In genomic region chr3:100257601-100258000, GRCh38 we compare ENCODE assay signal across 19 cellular contexts. TPM values are rescaled to one million over a fixed set of nuclear protein-coding genes. Genes with fewer than 3 reads are reported as not detected.
DNase-seq lines count a peak whose midpoint lies in the region; ATAC-seq and TF ChIP-seq lines count a peak whose summit lies in the region.
"Had no signal": no experiment of that assay in that cellular context is flagged by ENCODE, and none has a peak within 500 bp of the region (broad histone marks: within the 10 kb centered on the region; RNA-seq: fewer than 3 reads in every experiment).

No MANE protein-coding gene starts in this region.

- TF ChIP-seq CTCF in activated CD8-positive, alpha-beta T cell treated with anti-CD3 and anti-CD28 coated beads for 36 hours (IDR thresholded peaks at IDR 0.05): no peak
- TF ChIP-seq CTCF in NB4 (IDR thresholded peaks at IDR 0.05; ENCODE audit: low read depth, low read length): no peak
- no peak for TF ChIP-seq CTCF in fibroblast of the aortic adventitia (IDR thresholded peaks at IDR 0.05; ENCODE audit: insufficient read depth, low read length)
- no peak for TF ChIP-seq CTCF in spleen (IDR thresholded peaks at IDR 0.05 in 8 of 11, conservative IDR thresholded peaks at IDR 0.05 in 3 of 11)

- H3K9me3 Mint-ChIP-seq in activated CD8-positive, alpha-beta T cell treated with anti-CD3 and anti-CD28 coated beads for 36 hours: no peaks in the 10 kb centered on the region
- H3K9me3 Mint-ChIP-seq in activated CD8-positive, alpha-beta T cell treated with anti-CD3 and anti-CD28 coated beads, Interleukin-2, amount 10 ng/mL, durations not matched to agents 7 days and 5 days (ENCODE audit: insufficient read depth): no peaks in the 10 kb centered on the region
- H3K9me3 Mint-ChIP-seq: activated naive CD8-positive, alpha-beta T cell treated with anti-CD3 and anti-CD28 coated beads, Interleukin-2, amount 10 ng/mL, durations not matched to agents 7 days and 5 days; mesothelial cell of epicardium; stimulated activated naive CD8-positive, alpha-beta T cell treated with anti-CD3 and anti-CD28 coated beads, Interleukin-15, amount 100 ng/mL, for 72 hours had no signal

- CTCF ChIA-PET in activated CD8-positive, alpha-beta T cell treated with anti-CD3 and anti-CD28 coated beads for 36 hours (lab: Charles Lee): interaction anchor here (1.0 to 5.2 kb wide), 6 partner anchors 11 to 426 kb away, joined by 4 to 85 read pairs (median 10); no protein-coding TSS in a partner anchor
- CTCF ChIA-PET in activated CD8-positive, alpha-beta T cell treated with anti-CD3 and anti-CD28 coated beads, Interleukin-2, amount 10 ng/mL, durations not matched to agents 7 days and 5 days (lab: Charles Lee): interaction anchor here (1.1 to 5.8 kb wide), 9 partner anchors 14 to 425 kb away, joined by 3 to 181 read pairs (median 5); no protein-coding TSS in a partner anchor

- no peaks in the 10 kb centered on the region for H3K9me3 ChIP-seq in spleen
- H3K9me3 ChIP-seq: A549 had no signal

- intact Hi-C loops in activated CD8-positive, alpha-beta T cell treated with anti-CD3 and anti-CD28 coated beads for 36 hours (cut with micrococcal nuclease): no loop called here
- intact Hi-C loops in spleen (cut with DNase I; ENCODE audit: low total_unique reads): no loop called here

- peak overlapping the region in 6 of 8 donors; percentile 2 to 54 (median 40) for H3K27ac ChIP-seq in spleen
- H3K27ac ChIP-seq: A549, RWPE1 had no signal

- H3K4me3 ChIP-seq in NB4 (ENCODE audit: low read depth, low read length): no peak overlapping the region
- H3K4me3 ChIP-seq in fibroblast of the aortic adventitia (ENCODE audit: low read depth, low read length): no peak overlapping the region
- no peak overlapping the region for H3K4me3 ChIP-seq in spleen
- H3K4me3 ChIP-seq: A549 had no signal

- no peak for TF ChIP-seq POLR2A in NB4 (IDR thresholded peaks at IDR 0.05; ENCODE audit: extremely low read depth, insufficient read length)
- TF ChIP-seq POLR2A in spleen (IDR thresholded peaks at IDR 0.05): no peak

- peak; percentile 18 for DNase-seq in activated CD8-positive, alpha-beta T cell treated with anti-CD3 and anti-CD28 coated beads for 36 hours
- no peak for DNase-seq in activated CD8-positive, alpha-beta T cell treated with anti-CD3 and anti-CD28 coated beads, Interleukin-2, amount 10 ng/mL, durations not matched to agents 7 days and 5 days
- DNase-seq in NB4 (ENCODE audit: low read depth): peak; percentile 10
- peak; percentile 15 for DNase-seq in fibroblast of the aortic adventitia (ENCODE audit: low read depth)
- no peak for DNase-seq in spleen
- DNase-seq in NCI-H2029 (lab: John Stamatoyannopoulos, UW): no peak
- DNase-seq: activated CD8-positive, alpha-beta memory T cell treated with anti-CD3 and anti-CD28 coated beads, Interleukin-2, amount 50 U/mL, for 48 hours; activated naive CD8-positive, alpha-beta T cell treated with anti-CD3 and anti-CD28 coated beads, Interleukin-2, amount 10 ng/mL, durations not matched to agents 7 days and 5 days; head of caudate nucleus; islet precursor cell; NCI-H187 treated with DMSO at 0.1 percent for 48 hours; NCI-H524 treated with DMSO at 0.1 percent for 48 hours; occipital lobe; stimulated activated naive CD8-positive, alpha-beta T cell treated with anti-CD3 and anti-CD28 coated beads, Interleukin-15, amount 100 ng/mL, for 72 hours had no signal

- no peaks in the 10 kb centered on the region for H3K36me3 ChIP-seq in spleen

- peaks cover 20 to 47% (median 31%) of the 10 kb centered on the region in 6 donors for H3K4me1 ChIP-seq in spleen

- no peaks in the 10 kb centered on the region for H3K27me3 ChIP-seq in spleen (replicated peaks in 1 of 7)

- no peaks in the 10 kb centered on the region for H3K36me3 Mint-ChIP-seq in activated CD8-positive, alpha-beta T cell treated with anti-CD3 and anti-CD28 coated beads for 36 hours (ENCODE audit: low read depth)
- H3K36me3 Mint-ChIP-seq in activated CD8-positive, alpha-beta T cell treated with anti-CD3 and anti-CD28 coated beads, Interleukin-2, amount 10 ng/mL, durations not matched to agents 7 days and 5 days (ENCODE audit: low read depth): no peaks in the 10 kb centered on the region
- H3K36me3 Mint-ChIP-seq: mesothelial cell of epicardium had no signal

- POLR2A ChIA-PET in activated CD8-positive, alpha-beta T cell treated with anti-CD3 and anti-CD28 coated beads for 36 hours (lab: Charles Lee): interaction anchor here (1.0 to 1.3 kb wide), 2 partner anchors 12 to 189 kb away, joined by 3 read pairs; no protein-coding TSS in a partner anchor
- POLR2A ChIA-PET in activated CD8-positive, alpha-beta T cell treated with anti-CD3 and anti-CD28 coated beads, Interleukin-2, amount 10 ng/mL, durations not matched to agents 7 days and 5 days (lab: Charles Lee): no interaction called here

- no peak overlapping the region for H3K4me3 Mint-ChIP-seq in activated CD8-positive, alpha-beta T cell treated with anti-CD3 and anti-CD28 coated beads for 36 hours
- no peak overlapping the region for H3K4me3 Mint-ChIP-seq in activated CD8-positive, alpha-beta T cell treated with anti-CD3 and anti-CD28 coated beads, Interleukin-2, amount 10 ng/mL, durations not matched to agents 7 days and 5 days
- H3K4me3 Mint-ChIP-seq: activated naive CD8-positive, alpha-beta T cell treated with anti-CD3 and anti-CD28 coated beads, Interleukin-2, amount 10 ng/mL, durations not matched to agents 7 days and 5 days; mesothelial cell of epicardium had no signal

- H3K4me1 Mint-ChIP-seq in activated CD8-positive, alpha-beta T cell treated with anti-CD3 and anti-CD28 coated beads for 36 hours (ENCODE audit: low read depth): peaks cover 30% of the 10 kb centered on the region
- peaks cover 44% of the 10 kb centered on the region for H3K4me1 Mint-ChIP-seq in activated CD8-positive, alpha-beta T cell treated with anti-CD3 and anti-CD28 coated beads, Interleukin-2, amount 10 ng/mL, durations not matched to agents 7 days and 5 days (ENCODE audit: low read depth)

- ATAC-seq in activated CD8-positive, alpha-beta T cell treated with anti-CD3 and anti-CD28 coated beads for 36 hours: no peak
- ATAC-seq in activated CD8-positive, alpha-beta T cell treated with anti-CD3 and anti-CD28 coated beads, Interleukin-2, amount 10 ng/mL, durations not matched to agents 7 days and 5 days: no peak
- ATAC-seq in HG03097 (IDR thresholded peaks at IDR 0.05; ENCODE audit: low FRiP score, unreplicated experiment) (no peak), HG03095 (IDR thresholded peaks at IDR 0.05; ENCODE audit: unreplicated experiment) (no peak)
- ATAC-seq: A549; stimulated activated naive CD8-positive, alpha-beta T cell treated with anti-CD3 and anti-CD28 coated beads, Interleukin-15, amount 100 ng/mL, for 72 hours had no signal

- no peaks in the 10 kb centered on the region for H3K27me3 Mint-ChIP-seq in activated CD8-positive, alpha-beta T cell treated with anti-CD3 and anti-CD28 coated beads for 36 hours
- no peaks in the 10 kb centered on the region for H3K27me3 Mint-ChIP-seq in activated CD8-positive, alpha-beta T cell treated with anti-CD3 and anti-CD28 coated beads, Interleukin-2, amount 10 ng/mL, durations not matched to agents 7 days and 5 days (ENCODE audit: low read depth)
- H3K27me3 Mint-ChIP-seq: activated naive CD8-positive, alpha-beta T cell treated with anti-CD3 and anti-CD28 coated beads, Interleukin-2, amount 10 ng/mL, durations not matched to agents 7 days and 5 days; stimulated activated naive CD8-positive, alpha-beta T cell treated with anti-CD3 and anti-CD28 coated beads, Interleukin-15, amount 100 ng/mL, for 72 hours had no signal

- 74 to 89% (median 84%) methylated on average over 3 of the region's 3 CpGs for WGBS in spleen, 5 donors

- no peak overlapping the region for H3K27ac Mint-ChIP-seq in activated CD8-positive, alpha-beta T cell treated with anti-CD3 and anti-CD28 coated beads for 36 hours
- no peak overlapping the region for H3K27ac Mint-ChIP-seq in activated CD8-positive, alpha-beta T cell treated with anti-CD3 and anti-CD28 coated beads, Interleukin-2, amount 10 ng/mL, durations not matched to agents 7 days and 5 days
- H3K27ac Mint-ChIP-seq: activated naive CD8-positive, alpha-beta T cell treated with anti-CD3 and anti-CD28 coated beads, Interleukin-2, amount 10 ng/mL, durations not matched to agents 7 days and 5 days; mesothelial cell of epicardium; stimulated activated naive CD8-positive, alpha-beta T cell treated with anti-CD3 and anti-CD28 coated beads, Interleukin-15, amount 100 ng/mL, for 72 hours had no signal

RNA-seq across cellular contexts. Expression of gene TBC1D23, which starts 3.2 kb away (rescaled TPM):
- 10 to 100 TPM; 14.4 to 20.5 TPM for total RNA-seq in activated CD8-positive, alpha-beta T cell treated with anti-CD3 and anti-CD28 coated beads for 36 hours
- 10 to 100 TPM; 28.6 to 29.3 TPM for total RNA-seq in activated CD8-positive, alpha-beta T cell treated with anti-CD3 and anti-CD28 coated beads, Interleukin-2, amount 10 ng/mL, durations not matched to agents 7 days and 5 days
- total RNA-seq in fibroblast of the aortic adventitia (ENCODE audit: low replicate concordance): 76.4 and 157 TPM in 2 replicates
- total RNA-seq in spleen: 10 to 100 TPM; 38.3 to 61.4 (median 44.7) TPM
- polyA plus RNA-seq in spleen: 10 to 100 TPM; 16.1 to 19.4 (median 18.7) TPM

Comparison
In these comparisons a context has a peak if more than half of its experiments do, and no peak if none do; other contexts are left out.
1. DNase-seq: peak in activated CD8-positive, alpha-beta T cell treated with anti-CD3 and anti-CD28 coated beads for 36 hours (single experiment), NB4 (single experiment) and fibroblast of the aortic adventitia (single experiment); none in activated CD8-positive, alpha-beta T cell treated with anti-CD3 and anti-CD28 coated beads, Interleukin-2, amount 10 ng/mL, durations not matched to agents 7 days and 5 days (single experiment), spleen (single experiment) and NCI-H2029 (single experiment).